In the genomic region with DNA sequence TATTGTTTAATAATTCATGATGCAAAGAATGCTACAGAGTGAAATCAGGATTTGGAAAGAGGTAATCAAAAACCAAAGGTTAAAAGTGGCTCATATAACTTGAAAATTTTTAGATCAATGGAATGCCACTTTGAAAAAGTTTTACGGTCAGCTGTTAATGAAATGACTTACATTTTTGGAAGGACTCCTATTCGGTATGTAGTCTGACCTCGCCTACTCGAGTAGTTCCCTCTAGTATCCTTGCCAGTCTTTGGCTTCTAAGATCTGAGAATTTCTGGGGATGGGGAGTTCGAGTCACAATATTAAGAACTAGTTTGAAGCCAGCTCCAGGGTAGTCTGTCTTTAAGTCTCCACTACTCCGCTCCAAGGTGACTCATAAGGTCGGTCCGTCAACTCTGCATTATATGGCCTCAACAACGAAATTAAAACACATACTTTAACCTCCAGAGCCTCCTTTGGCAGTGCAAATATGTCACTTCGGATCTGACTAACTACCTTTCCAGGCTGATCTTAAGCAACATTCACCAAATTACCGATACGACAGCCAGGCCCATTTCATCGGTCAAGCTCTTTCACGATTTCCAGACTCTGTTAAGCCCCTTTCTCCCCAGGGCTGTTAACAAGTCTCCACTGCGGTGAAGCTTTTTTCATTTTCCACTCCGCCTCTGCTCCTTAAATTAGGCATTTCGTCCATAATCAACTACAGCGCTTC, we compare ENCODE assay signal across 8 cellular contexts. TPM values are rescaled to one million over a fixed set of nuclear protein-coding genes. Genes with fewer than 3 reads are reported as not detected.
DNase-seq lines count a peak whose midpoint lies in the region; ATAC-seq and TF ChIP-seq lines count a peak whose summit lies in the region.

No MANE protein-coding gene starts in this region.

- peak in 2 of 7 experiments; percentile 7 to 22 for DNase-seq in CD8-positive, alpha-beta T cell
- no peak for DNase-seq in T-helper 2 cell treated with Interferon-gamma antibody and Interleukin-4, amounts not matched to agents 5 μg/mL and 100 μg/mL, for 36 hours (ENCODE audit: low spot score)
- DNase-seq in fibroblast of mammary gland (ENCODE audit: low read depth) (peak; percentile 73), neural crest cell (ENCODE audit: low read depth, low spot score) (no peak), cortex of kidney (lab: John Stamatoyannopoulos, UW) (no peak), NCI-H187 treated with DMSO at 0.1 percent for 48 hours (lab: John Stamatoyannopoulos, UW) (no peak)

- POLR2A ChIA-PET in CD8-positive, alpha-beta T cell (lab: Charles Lee), result interaction anchor here (0.7 to 3.5 kb wide), 10 partner anchors 10 to 285 kb away, joined by 3 to 34 read pairs (median 5); a partner anchor contains a TSS

- peak overlapping the region; percentile 75 for H3K27ac ChIP-seq in CD8-positive, alpha-beta T cell (ENCODE audit: low read depth, low read length)

- intact Hi-C loops in CD8-positive, alpha-beta T cell (cut with DNase I, micrococcal nuclease), result loop anchor here (1.0 to 5.0 kb wide), 6 partner anchors 123 to 852 kb away; a partner anchor contains a TSS

- CTCF ChIA-PET in CD8-positive, alpha-beta T cell (lab: Charles Lee), result interaction anchor here (0.6 to 3.3 kb wide), 5 partner anchors 11 to 269 kb away, joined by 3 to 12 read pairs (median 4); no protein-coding TSS in a partner anchor

- H3K9me3 Mint-ChIP-seq in CD8-positive, alpha-beta T cell, result peaks cover 2% of the 10 kb centered on the region
- H3K9me3 Mint-ChIP-seq in T-helper 2 cell treated with Interferon-gamma antibody and Interleukin-4, amounts not matched to agents 5 μg/mL and 100 μg/mL, for 36 hours, result peaks cover 8% of the 10 kb centered on the region
- H3K9me3 Mint-ChIP-seq in neural crest cell, result no peaks in the 10 kb centered on the region

- H3K36me3 Mint-ChIP-seq in CD8-positive, alpha-beta T cell, result peaks cover 36% of the 10 kb centered on the region
- H3K36me3 Mint-ChIP-seq in T-helper 2 cell treated with Interferon-gamma antibody and Interleukin-4, amounts not matched to agents 5 μg/mL and 100 μg/mL, for 36 hours (ENCODE audit: low read depth), result peaks cover 36% of the 10 kb centered on the region
- H3K36me3 Mint-ChIP-seq in neural crest cell (ENCODE audit: low read depth), result peaks cover 21% of the 10 kb centered on the region

- peak overlapping the region; percentile 90 for H3K4me3 ChIP-seq in CD8-positive, alpha-beta T cell (ENCODE audit: low read depth, low read length)
- H3K4me3 ChIP-seq in fibroblast of mammary gland (ENCODE audit: control insufficient read depth, low read depth, low read length), result peak overlapping the region; percentile 95

- TF ChIP-seq CTCF in CD8-positive, alpha-beta T cell (IDR thresholded peaks at IDR 0.05), result no peak
- TF ChIP-seq CTCF in fibroblast of mammary gland (conservative IDR thresholded peaks at IDR 0.05; ENCODE audit: control insufficient read depth, insufficient read depth, low read depth, low read length) (no peak), neural crest cell (conservative IDR thresholded peaks at IDR 0.05) (no peak)

- no peaks in the 10 kb centered on the region for H3K27me3 ChIP-seq in CD8-positive, alpha-beta T cell (ENCODE audit: insufficient read depth, low read length)

- H3K9me3 ChIP-seq in CD8-positive, alpha-beta T cell (ENCODE audit: low read length), result no peaks in the 10 kb centered on the region

- H3K4me3 Mint-ChIP-seq in CD8-positive, alpha-beta T cell, result peak overlapping the region; percentile 99
- H3K4me3 Mint-ChIP-seq in T-helper 2 cell treated with Interferon-gamma antibody and Interleukin-4, amounts not matched to agents 5 μg/mL and 100 μg/mL, for 36 hours, result peak overlapping the region; percentile 95
- H3K4me3 Mint-ChIP-seq in neural crest cell, result peak overlapping the region; percentile 99

- peaks cover 62% of the 10 kb centered on the region for H3K4me1 Mint-ChIP-seq in CD8-positive, alpha-beta T cell (ENCODE audit: low read depth)
- peaks cover 53% of the 10 kb centered on the region for H3K4me1 Mint-ChIP-seq in T-helper 2 cell treated with Interferon-gamma antibody and Interleukin-4, amounts not matched to agents 5 μg/mL and 100 μg/mL, for 36 hours (ENCODE audit: low read depth)
- peaks cover 48% of the 10 kb centered on the region for H3K4me1 Mint-ChIP-seq in neural crest cell

- H3K27me3 Mint-ChIP-seq in CD8-positive, alpha-beta T cell (ENCODE audit: low read depth), result no peaks in the 10 kb centered on the region
- no peaks in the 10 kb centered on the region for H3K27me3 Mint-ChIP-seq in T-helper 2 cell treated with Interferon-gamma antibody and Interleukin-4, amounts not matched to agents 5 μg/mL and 100 μg/mL, for 36 hours (ENCODE audit: low read depth)
- H3K27me3 Mint-ChIP-seq in neural crest cell (ENCODE audit: low read depth), result no peaks in the 10 kb centered on the region

- H3K4me1 ChIP-seq in CD8-positive, alpha-beta T cell (ENCODE audit: insufficient read depth, low read length), result peaks cover 33% of the 10 kb centered on the region

- H3K27ac Mint-ChIP-seq in CD8-positive, alpha-beta T cell, result peak overlapping the region; percentile 98
- H3K27ac Mint-ChIP-seq in T-helper 2 cell treated with Interferon-gamma antibody and Interleukin-4, amounts not matched to agents 5 μg/mL and 100 μg/mL, for 36 hours, result peak overlapping the region; percentile 98
- H3K27ac Mint-ChIP-seq in neural crest cell (ENCODE audit: unreplicated experiment), result peak overlapping the region; percentile 87

- peak; percentile 8 for ATAC-seq in CD8-positive, alpha-beta T cell
- ATAC-seq in GM19438 (IDR thresholded peaks at IDR 0.05; ENCODE audit: low read depth, unreplicated experiment), result peak; percentile 11
- peak; percentile 4 for ATAC-seq in HG03460 (IDR thresholded peaks at IDR 0.05; ENCODE audit: unreplicated experiment)

- no peaks in the 10 kb centered on the region for H3K36me3 ChIP-seq in CD8-positive, alpha-beta T cell (ENCODE audit: insufficient read depth, low read length)

RNA-seq across cellular contexts. Expression of a gene that starts 0.7 kb away (rescaled TPM):
- 10 to 100 TPM; 55.8 to 59.0 TPM for total RNA-seq in CD8-positive, alpha-beta T cell
- total RNA-seq in neural crest cell, result 81.9 and 87.4 TPM in 2 replicates

RNA-seq across cellular contexts. Expression of a gene that starts 1.7 kb away (rescaled TPM):
- total RNA-seq in CD8-positive, alpha-beta T cell, result 10 to 100 TPM; 25.5 to 26.5 TPM
- total RNA-seq in neural crest cell, result 54.4 and 63.3 TPM in 2 replicates

RNA-seq across cellular contexts. Expression of a gene that starts 20.6 kb away (rescaled TPM):
- not detected for total RNA-seq in CD8-positive, alpha-beta T cell
- total RNA-seq in neural crest cell, result 0.45 and 0.65 TPM in 2 replicates
